ENCODE assay signal across 10 cellular contexts in genomic region chr14:68250950-68251765, GRCh38.
DNase-seq lines count a peak whose midpoint lies in the region; ATAC-seq and TF ChIP-seq lines count a peak whose summit lies in the region.
"Had no signal": no experiment of that assay in that cellular context is flagged by ENCODE, and none has a peak within 500 bp of the region (broad histone marks: within the 10 kb centered on the region; RNA-seq: fewer than 3 reads in every experiment).

No MANE protein-coding gene starts in this region.

- DNase-seq in activated CD8-positive, alpha-beta T cell treated with anti-CD3 and anti-CD28 coated beads for 36 hours = no peak
- DNase-seq in activated CD8-positive, alpha-beta T cell treated with anti-CD3 and anti-CD28 coated beads, Interleukin-2, amount 10 ng/mL, durations not matched to agents 7 days and 5 days = no peak
- DNase-seq in SW480 (ENCODE audit: low spot score) (peak; percentile 17), left kidney (ENCODE audit: low read depth, low spot score) (peak; percentile 80), tibial artery (no peak), epidermal melanocyte (ENCODE audit: insufficient read length, low spot score) (no peak)
- DNase-seq: OCI-M1 had no signal

- no peaks in the 10 kb centered on the region for H3K9me3 ChIP-seq in tibial artery

- H3K4me3 Mint-ChIP-seq in activated CD8-positive, alpha-beta T cell treated with anti-CD3 and anti-CD28 coated beads for 36 hours = no peak overlapping the region
- H3K4me3 Mint-ChIP-seq in activated CD8-positive, alpha-beta T cell treated with anti-CD3 and anti-CD28 coated beads, Interleukin-2, amount 10 ng/mL, durations not matched to agents 7 days and 5 days = no peak overlapping the region

- H3K36me3 Mint-ChIP-seq in activated CD8-positive, alpha-beta T cell treated with anti-CD3 and anti-CD28 coated beads for 36 hours (ENCODE audit: low read depth) = no peaks in the 10 kb centered on the region
- H3K36me3 Mint-ChIP-seq in activated CD8-positive, alpha-beta T cell treated with anti-CD3 and anti-CD28 coated beads, Interleukin-2, amount 10 ng/mL, durations not matched to agents 7 days and 5 days (ENCODE audit: low read depth) = no peaks in the 10 kb centered on the region

- CTCF ChIA-PET in activated CD8-positive, alpha-beta T cell treated with anti-CD3 and anti-CD28 coated beads for 36 hours (lab: Charles Lee) = interaction anchor here (0.7 to 8.3 kb wide), 11 partner anchors 9 to 593 kb away, joined by 3 to 87 read pairs (median 3); partner anchors contain the start of gene ZFP36L1
- CTCF ChIA-PET in activated CD8-positive, alpha-beta T cell treated with anti-CD3 and anti-CD28 coated beads, Interleukin-2, amount 10 ng/mL, durations not matched to agents 7 days and 5 days (lab: Charles Lee) = interaction anchor here (0.6 to 8.6 kb wide), 25 partner anchors 9 to 593 kb away, joined by 3 to 146 read pairs (median 4); partner anchors contain the start of gene ZFP36L1

- no peaks in the 10 kb centered on the region for H3K9me3 Mint-ChIP-seq in activated CD8-positive, alpha-beta T cell treated with anti-CD3 and anti-CD28 coated beads for 36 hours
- H3K9me3 Mint-ChIP-seq in activated CD8-positive, alpha-beta T cell treated with anti-CD3 and anti-CD28 coated beads, Interleukin-2, amount 10 ng/mL, durations not matched to agents 7 days and 5 days (ENCODE audit: insufficient read depth) = no peaks in the 10 kb centered on the region

- H3K4me1 ChIP-seq in tibial artery = peaks cover 0 to 75% (median 60%) of the 10 kb centered on the region in 4 donors

- peak overlapping the region; percentile 24 for H3K27ac Mint-ChIP-seq in activated CD8-positive, alpha-beta T cell treated with anti-CD3 and anti-CD28 coated beads for 36 hours
- H3K27ac Mint-ChIP-seq in activated CD8-positive, alpha-beta T cell treated with anti-CD3 and anti-CD28 coated beads, Interleukin-2, amount 10 ng/mL, durations not matched to agents 7 days and 5 days = no peak overlapping the region

- no peaks in the 10 kb centered on the region for H3K27me3 Mint-ChIP-seq in activated CD8-positive, alpha-beta T cell treated with anti-CD3 and anti-CD28 coated beads for 36 hours
- H3K27me3 Mint-ChIP-seq in activated CD8-positive, alpha-beta T cell treated with anti-CD3 and anti-CD28 coated beads, Interleukin-2, amount 10 ng/mL, durations not matched to agents 7 days and 5 days (ENCODE audit: low read depth) = no peaks in the 10 kb centered on the region

- TF ChIP-seq CTCF in activated CD8-positive, alpha-beta T cell treated with anti-CD3 and anti-CD28 coated beads for 36 hours (IDR thresholded peaks at IDR 0.05) = no peak
- TF ChIP-seq CTCF in tibial artery (IDR thresholded peaks at IDR 0.05) = no peak

- peak overlapping the region; percentile 87 to 89 for H3K27ac ChIP-seq in tibial artery
- H3K27ac ChIP-seq: C4-2B had no signal

- POLR2A ChIA-PET in activated CD8-positive, alpha-beta T cell treated with anti-CD3 and anti-CD28 coated beads for 36 hours (lab: Charles Lee) = interaction anchor here (1.1 to 1.7 kb wide), 3 partner anchors 536 to 566 kb away, joined by 3 to 5 read pairs (median 3); partner anchors contain the start of gene ZFP36L1
- POLR2A ChIA-PET in activated CD8-positive, alpha-beta T cell treated with anti-CD3 and anti-CD28 coated beads, Interleukin-2, amount 10 ng/mL, durations not matched to agents 7 days and 5 days (lab: Charles Lee) = interaction anchor here (0.6 kb wide), 1 partner anchor 565 kb away, joined by 3 read pairs; no protein-coding TSS in a partner anchor

- no peaks in the 10 kb centered on the region for H3K36me3 ChIP-seq in tibial artery

- no peaks in the 10 kb centered on the region for H3K27me3 ChIP-seq in tibial artery

- ATAC-seq in activated CD8-positive, alpha-beta T cell treated with anti-CD3 and anti-CD28 coated beads for 36 hours = no peak
- no peak for ATAC-seq in activated CD8-positive, alpha-beta T cell treated with anti-CD3 and anti-CD28 coated beads, Interleukin-2, amount 10 ng/mL, durations not matched to agents 7 days and 5 days
- ATAC-seq in GM18517 (IDR thresholded peaks at IDR 0.05; ENCODE audit: unreplicated experiment) = no peak
- ATAC-seq in GM21528 (IDR thresholded peaks at IDR 0.05; ENCODE audit: low FRiP score, unreplicated experiment) = no peak

- intact Hi-C loops in activated CD8-positive, alpha-beta T cell treated with anti-CD3 and anti-CD28 coated beads for 36 hours (cut with micrococcal nuclease) = no loop called here
- intact Hi-C loops in tibial artery (cut with DNase I; ENCODE audit: low total_unique reads) = no loop called here

- H3K4me1 Mint-ChIP-seq in activated CD8-positive, alpha-beta T cell treated with anti-CD3 and anti-CD28 coated beads for 36 hours (ENCODE audit: low read depth) = peaks cover 48% of the 10 kb centered on the region
- peaks cover 30% of the 10 kb centered on the region for H3K4me1 Mint-ChIP-seq in activated CD8-positive, alpha-beta T cell treated with anti-CD3 and anti-CD28 coated beads, Interleukin-2, amount 10 ng/mL, durations not matched to agents 7 days and 5 days (ENCODE audit: low read depth)

- H3K4me3 ChIP-seq in tibial artery = no peak overlapping the region

Comparison
In these comparisons a context has a peak if more than half of its experiments do, and no peak if none do; other contexts are left out.
1. DNase-seq: peak in SW480 (single experiment) and left kidney (single experiment); none in activated CD8-positive, alpha-beta T cell treated with anti-CD3 and anti-CD28 coated beads for 36 hours (single experiment), activated CD8-positive, alpha-beta T cell treated with anti-CD3 and anti-CD28 coated beads, Interleukin-2, amount 10 ng/mL, durations not matched to agents 7 days and 5 days (single experiment), tibial artery (0 of 2) and epidermal melanocyte (single experiment).